In the genomic region with DNA sequence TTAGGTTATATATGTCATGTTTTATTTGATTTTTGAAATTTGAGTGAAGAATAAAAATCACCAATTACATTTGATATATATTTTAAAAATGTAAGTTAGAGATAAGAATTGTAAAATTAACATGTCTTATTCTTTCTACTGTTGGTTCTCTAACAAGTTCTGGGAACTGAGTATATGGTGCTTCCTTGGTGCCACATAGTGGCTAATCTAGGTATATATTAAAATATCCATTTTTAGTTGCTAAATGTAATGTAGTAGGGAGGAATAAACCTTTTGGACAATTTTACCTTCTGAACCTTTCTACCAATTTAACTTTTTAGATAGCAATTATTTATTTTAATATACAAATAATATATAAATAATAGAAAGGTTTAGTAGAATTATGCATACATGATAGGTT, we compare ENCODE assay signal across 9 cellular contexts. TPM values are rescaled to one million over a fixed set of nuclear protein-coding genes. Genes with fewer than 3 reads are reported as not detected.
A peak's percentile ranks its signal among the peaks of the same experiment; 100 is the strongest.
DNase-seq lines count a peak whose midpoint lies in the region; ATAC-seq, FAIRE-seq and TF ChIP-seq lines count a peak whose summit lies in the region.
"Had no signal": no experiment of that assay in that cellular context is flagged by ENCODE, and none has a peak within 500 bp of the region (broad histone marks: within the 10 kb centered on the region; RNA-seq: fewer than 3 reads in every experiment).

No MANE protein-coding gene starts in this region.

- peak; percentile 67 for DNase-seq in ACHN
- DNase-seq in NCI-H748 (lab: John Stamatoyannopoulos, UW; ENCODE audit: unreplicated experiment), result peak; percentile 49
- DNase-seq in effector memory CD8-positive, alpha-beta T cell, result no peak
- DNase-seq in pancreas, result no peak
- no peak for DNase-seq in activated gamma-delta T cell treated with Interleukin-2 at 50 U/mL for 16 hours
- DNase-seq in activated CD4-positive, alpha-beta T cell treated with anti-CD3 and anti-CD28 coated beads, Interleukin-2, amount 50 U/mL, for 48 hours, result no peak

- H3K4me1 ChIP-seq in pancreas, result peaks cover 6 to 18% (median 10%) of the 10 kb centered on the region in 3 donors

- H3K27ac ChIP-seq in pancreas, result no peak overlapping the region

- ATAC-seq in GM18519 (IDR thresholded peaks at IDR 0.05; ENCODE audit: low FRiP score, unreplicated experiment), result peak; percentile 92
- ATAC-seq in HG02981 (IDR thresholded peaks at IDR 0.05; ENCODE audit: unreplicated experiment), result peak; percentile 91
- peak; percentile 51 for ATAC-seq in effector memory CD8-positive, alpha-beta T cell (replicated peaks)
- peak; percentile 76 to 93 (median 92) for ATAC-seq in pancreas

- peaks cover 0 to 9% of the 10 kb centered on the region in 2 donors for H3K27me3 Mint-ChIP-seq in effector memory CD8-positive, alpha-beta T cell

- no peaks in the 10 kb centered on the region for H3K36me3 Mint-ChIP-seq in effector memory CD8-positive, alpha-beta T cell (ENCODE audit: insufficient read depth)

- no peaks in the 10 kb centered on the region for H3K27me3 ChIP-seq in pancreas

- no peak overlapping the region for H3K4me3 ChIP-seq in pancreas

- H3K9me3 ChIP-seq in pancreas, result no peaks in the 10 kb centered on the region

- peak in 2 of 4 donors; percentile 11 to 25 for TF ChIP-seq CTCF in pancreas (IDR thresholded peaks at IDR 0.05)

- peak; percentile 98 for FAIRE-seq in pancreas (lab: Jason Lieb, UNC)

- in situ Hi-C loops in ACHN (cut with HindIII; ENCODE audit: low pct_ligation_motif_present, low pct_unique_long_range_greater_than_20kb, low sequenced_read_pairs), result no loop called here

- intact Hi-C loops in pancreas (cut with DNase I), result no loop called here

- no peak overlapping the region for H3K27ac Mint-ChIP-seq in effector memory CD8-positive, alpha-beta T cell

- no peak overlapping the region for H3K4me3 Mint-ChIP-seq in effector memory CD8-positive, alpha-beta T cell
- H3K4me3 Mint-ChIP-seq: central memory CD8-positive, alpha-beta T cell had no signal

- H3K9me3 Mint-ChIP-seq in effector memory CD8-positive, alpha-beta T cell, result no peaks in the 10 kb centered on the region
- H3K9me3 Mint-ChIP-seq: central memory CD8-positive, alpha-beta T cell had no signal

- H3K36me3 ChIP-seq in pancreas, result no peaks in the 10 kb centered on the region

- no peaks in the 10 kb centered on the region for H3K4me1 Mint-ChIP-seq in effector memory CD8-positive, alpha-beta T cell (ENCODE audit: low read depth in 2 of 2)
- H3K4me1 Mint-ChIP-seq: central memory CD8-positive, alpha-beta T cell had no signal

RNA-seq across cellular contexts. Expression of gene CFAP69, which starts 17.5 kb away (rescaled TPM):
- total RNA-seq in pancreas, result 1 to 10 TPM; 2.6 to 5.8 (median 3.8) TPM
- 10 to 100 TPM in 1 of 2 donors, 1 to 10 TPM in 1; 4.4 to 12.8 TPM for polyA plus RNA-seq in pancreas

RNA-seq across cellular contexts. Expression of gene STEAP2, which starts 50.9 kb away (rescaled TPM):
- total RNA-seq in pancreas, result 10 to 100 TPM in 2 of 6 donors, 1 to 10 TPM in 4; 5.1 to 10.7 (median 8.0) TPM
- 1 to 10 TPM; 2.3 to 6.6 TPM for polyA plus RNA-seq in pancreas

RNA-seq across cellular contexts. Expression of gene FAM237B, which starts 58.7 kb away (rescaled TPM):
- total RNA-seq in pancreas, result not detected
- polyA plus RNA-seq in pancreas, result not detected

Comparison
In these comparisons a context has a peak if more than half of its experiments do, and no peak if none do; other contexts are left out.
1. DNase-seq: peak in ACHN (single experiment) and NCI-H748 (single experiment); none in effector memory CD8-positive, alpha-beta T cell (0 of 3), pancreas (0 of 6), activated gamma-delta T cell treated with Interleukin-2 at 50 U/mL for 16 hours (single experiment) and activated CD4-positive, alpha-beta T cell treated with anti-CD3 and anti-CD28 coated beads, Interleukin-2, amount 50 U/mL, for 48 hours (0 of 2).
2. Peak in every context shown above with its lines, with median percentiles within 50 percentile points of each other: ATAC-seq.